3 cellular contexts compared by ENCODE assay signal in genomic region chr11:83693279-83693992, GRCh38.
TF ChIP-seq lines count a peak whose summit lies in the region.

No MANE protein-coding gene starts in this region.

TF ChIP-seq in GM23338, 12 proteins besides CTCF, POLR2A, EP300 and RAD21 (continues in another document):
- TF ChIP-seq, protein P1, sequence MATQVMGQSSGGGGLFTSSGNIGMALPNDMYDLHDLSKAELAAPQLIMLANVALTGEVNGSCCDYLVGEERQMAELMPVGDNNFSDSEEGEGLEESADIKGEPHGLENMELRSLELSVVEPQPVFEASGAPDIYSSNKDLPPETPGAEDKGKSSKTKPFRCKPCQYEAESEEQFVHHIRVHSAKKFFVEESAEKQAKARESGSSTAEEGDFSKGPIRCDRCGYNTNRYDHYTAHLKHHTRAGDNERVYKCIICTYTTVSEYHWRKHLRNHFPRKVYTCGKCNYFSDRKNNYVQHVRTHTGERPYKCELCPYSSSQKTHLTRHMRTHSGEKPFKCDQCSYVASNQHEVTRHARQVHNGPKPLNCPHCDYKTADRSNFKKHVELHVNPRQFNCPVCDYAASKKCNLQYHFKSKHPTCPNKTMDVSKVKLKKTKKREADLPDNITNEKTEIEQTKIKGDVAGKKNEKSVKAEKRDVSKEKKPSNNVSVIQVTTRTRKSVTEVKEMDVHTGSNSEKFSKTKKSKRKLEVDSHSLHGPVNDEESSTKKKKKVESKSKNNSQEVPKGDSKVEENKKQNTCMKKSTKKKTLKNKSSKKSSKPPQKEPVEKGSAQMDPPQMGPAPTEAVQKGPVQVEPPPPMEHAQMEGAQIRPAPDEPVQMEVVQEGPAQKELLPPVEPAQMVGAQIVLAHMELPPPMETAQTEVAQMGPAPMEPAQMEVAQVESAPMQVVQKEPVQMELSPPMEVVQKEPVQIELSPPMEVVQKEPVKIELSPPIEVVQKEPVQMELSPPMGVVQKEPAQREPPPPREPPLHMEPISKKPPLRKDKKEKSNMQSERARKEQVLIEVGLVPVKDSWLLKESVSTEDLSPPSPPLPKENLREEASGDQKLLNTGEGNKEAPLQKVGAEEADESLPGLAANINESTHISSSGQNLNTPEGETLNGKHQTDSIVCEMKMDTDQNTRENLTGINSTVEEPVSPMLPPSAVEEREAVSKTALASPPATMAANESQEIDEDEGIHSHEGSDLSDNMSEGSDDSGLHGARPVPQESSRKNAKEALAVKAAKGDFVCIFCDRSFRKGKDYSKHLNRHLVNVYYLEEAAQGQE (IDR thresholded peaks at IDR 0.05; ENCODE audit: unreplicated experiment), result no peak
- TF ChIP-seq NANOG (IDR thresholded peaks at IDR 0.05; ENCODE audit: borderline replicate concordance) (no peak), STAT1 (IDR thresholded peaks at IDR 0.05; ENCODE audit: unreplicated experiment) (no peak), EZH2 (IDR thresholded peaks at IDR 0.05; ENCODE audit: low read depth, unreplicated experiment) (no peak), ZNF114 (CRISPR knock-in tag; IDR thresholded peaks at IDR 0.05) (no peak), JUNB (IDR thresholded peaks at IDR 0.05; ENCODE audit: unreplicated experiment) (no peak), EZH2phosphoT487 (IDR thresholded peaks at IDR 0.05; ENCODE audit: unreplicated experiment) (no peak), ZNF331 (CRISPR knock-in tag; IDR thresholded peaks at IDR 0.05; ENCODE audit: low read depth) (no peak), CREB1 (CRISPR knock-in tag; IDR thresholded peaks at IDR 0.05; ENCODE audit: low read depth) (no peak), POLR2AphosphoS5 (IDR thresholded peaks at IDR 0.05; ENCODE audit: low read depth) (no peak)

TF ChIP-seq in endothelial cell of umbilical vein, 7 proteins besides CTCF, POLR2A, EP300 and RAD21:
- TF ChIP-seq FOS (IDR thresholded peaks at IDR 0.05; ENCODE audit: borderline replicate concordance, insufficient read depth, low read length), result no peak
- TF ChIP-seq GATA2 (IDR thresholded peaks at IDR 0.05; ENCODE audit: insufficient read depth, insufficient read length, low read depth, low read length), result no peak
- no peak for TF ChIP-seq JUN (IDR thresholded peaks at IDR 0.05; ENCODE audit: borderline replicate concordance, insufficient read depth, insufficient read length, low read depth)
- no peak for TF ChIP-seq MAX (IDR thresholded peaks at IDR 0.05; ENCODE audit: insufficient read depth, insufficient read length)
- no peak for TF ChIP-seq POLR2AphosphoS5 (IDR thresholded peaks at IDR 0.05; ENCODE audit: insufficient read depth, low read depth, low read length)

TF ChIP-seq in GM12891, 5 proteins besides CTCF, POLR2A, EP300 and RAD21:
- TF ChIP-seq PAX5 (IDR thresholded peaks at IDR 0.05; ENCODE audit: insufficient read depth, low read length, severe bottlenecking) (no peak), POLR2AphosphoS5 (IDR thresholded peaks at IDR 0.05; ENCODE audit: low read depth, low read length) (no peak), TAF1 (IDR thresholded peaks at IDR 0.05; ENCODE audit: low read depth, low read length) (no peak), POU2F2 (IDR thresholded peaks at IDR 0.05; ENCODE audit: low read depth, low read length) (no peak), SPI1 (IDR thresholded peaks at IDR 0.05; ENCODE audit: low read depth, low read length) (no peak)
